10 cellular contexts compared by ENCODE assay signal in genomic region chr3:177193706-177194268, GRCh38. TPM values are rescaled to one million over a fixed set of nuclear protein-coding genes. Genes with fewer than 3 reads are reported as not detected.
DNase-seq lines count a peak whose midpoint lies in the region; ATAC-seq and TF ChIP-seq lines count a peak whose summit lies in the region.
"Had no signal": no experiment of that assay in that cellular context is flagged by ENCODE, and none has a peak within 500 bp of the region (broad histone marks: within the 10 kb centered on the region; RNA-seq: fewer than 3 reads in every experiment).

No MANE protein-coding gene starts in this region.

- H3K27ac Mint-ChIP-seq in activated CD4-positive, alpha-beta T cell treated with anti-CD3 and anti-CD28 coated beads for 36 hours = peak overlapping the region; percentile 99
- peak overlapping the region; percentile 96 to 98 for H3K27ac Mint-ChIP-seq in T-cell
- H3K27ac Mint-ChIP-seq in stimulated activated naive CD8-positive, alpha-beta T cell treated with anti-CD3 and anti-CD28 coated beads, Interleukin-15, amount 100 ng/mL, for 72 hours = peak overlapping the region; percentile 71 to 99

- peaks cover 38% of the 10 kb centered on the region for H3K36me3 Mint-ChIP-seq in activated CD4-positive, alpha-beta T cell treated with anti-CD3 and anti-CD28 coated beads for 36 hours (ENCODE audit: low read depth)
- peaks cover 12% of the 10 kb centered on the region for H3K36me3 Mint-ChIP-seq in T-cell

- no peak for ATAC-seq in activated CD4-positive, alpha-beta T cell treated with anti-CD3 and anti-CD28 coated beads for 36 hours
- ATAC-seq in T-cell (replicated peaks in 1 of 4) (no peak), HG02571 (IDR thresholded peaks at IDR 0.05; ENCODE audit: unreplicated experiment) (no peak), HG02885 (IDR thresholded peaks at IDR 0.05; ENCODE audit: poor library complexity, unreplicated experiment) (no peak)
- no peak for ATAC-seq in stimulated activated naive CD8-positive, alpha-beta T cell treated with anti-CD3 and anti-CD28 coated beads, Interleukin-15, amount 100 ng/mL, for 72 hours
- ATAC-seq: HCT116 had no signal

- peak overlapping the region; percentile 88 for H3K4me3 Mint-ChIP-seq in activated CD4-positive, alpha-beta T cell treated with anti-CD3 and anti-CD28 coated beads for 36 hours
- H3K4me3 Mint-ChIP-seq in T-cell = peak overlapping the region; percentile 97
- peak overlapping the region; percentile 89 to 97 for H3K4me3 Mint-ChIP-seq in stimulated activated naive CD8-positive, alpha-beta T cell treated with anti-CD3 and anti-CD28 coated beads, Interleukin-15, amount 100 ng/mL, for 72 hours

- CTCF ChIA-PET in activated CD4-positive, alpha-beta T cell treated with anti-CD3 and anti-CD28 coated beads for 36 hours (lab: Charles Lee) = interaction anchor here (0.9 to 4.1 kb wide), 4 partner anchors 9 to 130 kb away, joined by 3 to 16 read pairs (median 4); no protein-coding TSS in a partner anchor
- CTCF ChIA-PET in T-cell (lab: Charles Lee) = no interaction called here

- peak overlapping the region; percentile 74 for H3K4me3 ChIP-seq in fibroblast of the aortic adventitia (ENCODE audit: low read depth, low read length)

- H3K4me1 Mint-ChIP-seq in activated CD4-positive, alpha-beta T cell treated with anti-CD3 and anti-CD28 coated beads for 36 hours = peaks cover 55% of the 10 kb centered on the region
- H3K4me1 Mint-ChIP-seq in T-cell = peaks cover 61 to 67% (median 66%) of the 10 kb centered on the region in 3 donors
- H3K4me1 Mint-ChIP-seq in stimulated activated naive CD8-positive, alpha-beta T cell treated with anti-CD3 and anti-CD28 coated beads, Interleukin-15, amount 100 ng/mL, for 72 hours = peaks cover 56% of the 10 kb centered on the region

- H3K9me3 Mint-ChIP-seq in activated CD4-positive, alpha-beta T cell treated with anti-CD3 and anti-CD28 coated beads for 36 hours (ENCODE audit: low read depth) = no peaks in the 10 kb centered on the region
- H3K9me3 Mint-ChIP-seq in T-cell = no peaks in the 10 kb centered on the region
- H3K9me3 Mint-ChIP-seq in stimulated activated naive CD8-positive, alpha-beta T cell treated with anti-CD3 and anti-CD28 coated beads, Interleukin-15, amount 100 ng/mL, for 72 hours = no peaks in the 10 kb centered on the region

- intact Hi-C loops in activated CD4-positive, alpha-beta T cell treated with anti-CD3 and anti-CD28 coated beads for 36 hours (cut with DNase I, micrococcal nuclease) = loop anchor here (2.0 kb wide), 3 partner anchors 43 to 137 kb away; no protein-coding TSS in a partner anchor

- DNase-seq in activated CD4-positive, alpha-beta T cell treated with anti-CD3 and anti-CD28 coated beads for 36 hours = no peak
- no peak for DNase-seq in activated CD4-positive, alpha-beta T cell treated with anti-CD3 and anti-CD28 coated beads, Interleukin-2, amount 50 U/mL, for 1 hour
- DNase-seq in T-cell (no peak), fibroblast of the aortic adventitia (ENCODE audit: low read depth) (peak; percentile 42), HuH-7.5 (ENCODE audit: low spot score) (no peak)
- no peak for DNase-seq in stimulated activated naive CD8-positive, alpha-beta T cell treated with anti-CD3 and anti-CD28 coated beads, Interleukin-15, amount 100 ng/mL, for 72 hours
- DNase-seq: AML-193 had no signal

- H3K27me3 Mint-ChIP-seq in activated CD4-positive, alpha-beta T cell treated with anti-CD3 and anti-CD28 coated beads for 36 hours = no peaks in the 10 kb centered on the region
- no peaks in the 10 kb centered on the region for H3K27me3 Mint-ChIP-seq in T-cell
- no peaks in the 10 kb centered on the region for H3K27me3 Mint-ChIP-seq in stimulated activated naive CD8-positive, alpha-beta T cell treated with anti-CD3 and anti-CD28 coated beads, Interleukin-15, amount 100 ng/mL, for 72 hours

- no peak for TF ChIP-seq CTCF in fibroblast of the aortic adventitia (IDR thresholded peaks at IDR 0.05; ENCODE audit: insufficient read depth, low read length)

- POLR2A ChIA-PET in activated CD4-positive, alpha-beta T cell treated with anti-CD3 and anti-CD28 coated beads for 36 hours (lab: Charles Lee) = interaction anchor here (0.6 to 1.0 kb wide), 3 partner anchors 8 to 330 kb away, joined by 3 to 5 read pairs (median 3); no protein-coding TSS in a partner anchor
- POLR2A ChIA-PET in T-cell (lab: Charles Lee) = no interaction called here

RNA-seq across cellular contexts. Expression of gene TBL1XR1, which starts 3.5 kb away (rescaled TPM):
- 100 to 1,000 TPM; 164 to 226 TPM for total RNA-seq in activated CD4-positive, alpha-beta T cell treated with anti-CD3 and anti-CD28 coated beads for 36 hours
- total RNA-seq in T-cell (100 to 1,000 TPM; 120 to 156 (median 140) TPM), fibroblast of the aortic adventitia (ENCODE audit: low replicate concordance) (73.2 and 171 TPM in 2 replicates)
